In the genomic region with DNA sequence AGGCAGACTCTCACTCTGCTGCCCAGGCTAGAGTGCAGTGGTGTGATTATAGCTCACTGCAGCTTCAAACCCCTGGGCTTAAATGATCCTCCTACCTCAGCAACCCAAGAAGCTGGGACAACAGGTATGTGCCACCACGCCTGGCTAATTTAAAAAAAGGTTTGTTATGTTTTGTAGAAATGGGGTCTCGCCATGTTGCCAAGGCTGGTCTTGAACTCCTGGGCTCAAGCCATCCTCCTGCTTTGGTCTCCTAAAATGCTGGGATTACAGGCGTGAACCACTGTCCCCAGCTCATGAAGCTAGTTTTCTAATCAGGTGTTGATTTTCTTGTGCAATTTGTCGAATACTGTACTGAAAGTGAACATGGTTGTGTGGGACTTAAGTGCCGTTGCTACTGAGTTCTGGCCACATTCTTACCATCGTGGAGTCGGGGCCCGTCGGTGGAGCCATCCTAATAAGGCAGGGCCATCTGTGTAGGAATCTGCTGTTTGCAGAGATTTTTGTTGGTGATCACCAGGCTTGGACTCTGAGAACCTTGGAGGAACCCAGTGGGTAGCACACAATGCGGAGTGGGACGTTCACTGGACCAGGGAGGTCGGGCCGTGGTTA, we compare ENCODE assay signal across 28 cellular contexts.
DNase-seq lines count a peak whose midpoint lies in the region; ATAC-seq and TF ChIP-seq lines count a peak whose summit lies in the region.
"Had no signal": no experiment of that assay in that cellular context is flagged by ENCODE, and none has a peak within 500 bp of the region (broad histone marks: within the 10 kb centered on the region; RNA-seq: fewer than 3 reads in every experiment).

No MANE protein-coding gene starts in this region.

- H3K27ac Mint-ChIP-seq in activated CD4-positive, alpha-beta memory T cell treated with anti-CD3 and anti-CD28 coated beads, Interleukin-2, amount 10 ng/mL, durations not matched to agents 7 days and 5 days: no peak overlapping the region
- H3K27ac Mint-ChIP-seq: activated naive CD4-positive, alpha-beta T cell treated with anti-CD3 and anti-CD28 coated beads, Interleukin-2, amount 50 U/mL, for 72 hours; activated T-helper 2 cell treated with anti-CD3 and anti-CD28 coated beads, Interferon-gamma antibody, Interleukin-2, Interleukin-4, amounts not matched to agents 10 μg/mL and 5 μg/mL and 100 μg/mL, durations not matched to agents 14 hours and 24 hours and 36 hours; CD4-positive, alpha-beta T cell; mesothelial cell of epicardium; naive B cell had no signal

- DNase-seq in Right ventricle myocardium superior (peak; percentile 49), right cardiac atrium (no peak), lung (ENCODE audit: low spot score) (peak; percentile 27), NCI-H1048 (lab: John Stamatoyannopoulos, UW) (no peak), NCI-H2081 (lab: John Stamatoyannopoulos, UW) (no peak), inferior parietal cortex (ENCODE audit: extremely low spot score) (no peak), NCI-H1930 (lab: John Stamatoyannopoulos, UW) (no peak)
- DNase-seq in activated CD4-positive, alpha-beta memory T cell treated with anti-CD3 and anti-CD28 coated beads, Interleukin-2, amount 10 ng/mL, durations not matched to agents 7 days and 5 days: peak; percentile 15
- DNase-seq: activated CD4-positive, CD25-positive, alpha-beta regulatory T cell treated with anti-CD3 and anti-CD28 coated beads, Interleukin-2, amount 50 U/mL, for 72 hours; activated T-cell treated with anti-CD3 and anti-CD28 coated beads for 4 hours; anterior cingulate cortex; effector CD8-positive, alpha-beta T cell; erythroblast; glutamatergic neuron; Karpas-422; naive B cell; NCI-H1417 treated with DMSO at 0.1 percent for 48 hours; NCI-H226; NCI-H69; SIG-M5; stimulated activated CD4-positive, alpha-beta T cell treated with anti-CD3 and anti-CD28 coated beads, Interleukin-4, amount 100 ng/mL, for 4 hours; transverse colon had no signal

- no peak overlapping the region for H3K4me3 ChIP-seq in right cardiac atrium (ENCODE audit: low read length)
- H3K4me3 ChIP-seq in lung: no peak overlapping the region
- H3K4me3 ChIP-seq: transverse colon had no signal

- no peaks in the 10 kb centered on the region for H3K36me3 ChIP-seq in lung (ENCODE audit: control insufficient read depth in 2 of 2, insufficient read depth in 2 of 2, low read length in 2 of 2)
- H3K36me3 ChIP-seq: neutrophil, transverse colon had no signal

- no peaks in the 10 kb centered on the region for H3K27me3 ChIP-seq in right cardiac atrium (ENCODE audit: control insufficient read depth, insufficient read depth)
- H3K27me3 ChIP-seq in lung (ENCODE audit: control insufficient read depth, insufficient read depth): no peaks in the 10 kb centered on the region
- H3K27me3 ChIP-seq: neutrophil, transverse colon had no signal

- CTCF ChIA-PET in activated CD4-positive, alpha-beta memory T cell treated with anti-CD3 and anti-CD28 coated beads, Interleukin-2, amount 10 ng/mL, durations not matched to agents 7 days and 5 days (lab: Charles Lee): no interaction called here

- H3K9me3 ChIP-seq in right cardiac atrium (ENCODE audit: control insufficient read depth, low read length) (peaks cover 2% of the 10 kb centered on the region), lung (ENCODE audit: control insufficient read depth in 2 of 2, insufficient read depth in 1 of 2, low read length in 1 of 2) (peaks cover 0 to 17% of the 10 kb centered on the region in 2 donors)
- H3K9me3 ChIP-seq: neutrophil had no signal

- intact Hi-C loops in Right ventricle myocardium superior (cut with DNase I) (no loop called here), right cardiac atrium (cut with DNase I) (no loop called here)

- no peak for ATAC-seq in Right ventricle myocardium superior (ENCODE audit: poor library complexity)
- ATAC-seq in right cardiac atrium: no peak
- ATAC-seq in lung (ENCODE audit: insufficient read depth, low FRiP score): no peak
- ATAC-seq: activated naive CD4-positive, alpha-beta T cell treated with anti-CD3 and anti-CD28 coated beads, Interleukin-2, amount 50 U/mL, for 72 hours; HCT116 had no signal

- H3K36me3 Mint-ChIP-seq in activated CD4-positive, alpha-beta memory T cell treated with anti-CD3 and anti-CD28 coated beads, Interleukin-2, amount 10 ng/mL, durations not matched to agents 7 days and 5 days (ENCODE audit: low read depth): no peaks in the 10 kb centered on the region
- H3K36me3 Mint-ChIP-seq: activated naive CD4-positive, alpha-beta T cell treated with anti-CD3 and anti-CD28 coated beads, Interleukin-2, amount 50 U/mL, for 72 hours; naive B cell had no signal

- H3K9me3 Mint-ChIP-seq in activated CD4-positive, alpha-beta memory T cell treated with anti-CD3 and anti-CD28 coated beads, Interleukin-2, amount 10 ng/mL, durations not matched to agents 7 days and 5 days: no peaks in the 10 kb centered on the region
- H3K9me3 Mint-ChIP-seq: activated naive CD4-positive, alpha-beta T cell treated with anti-CD3 and anti-CD28 coated beads, Interleukin-2, amount 50 U/mL, for 72 hours; activated T-helper 2 cell treated with anti-CD3 and anti-CD28 coated beads, Interferon-gamma antibody, Interleukin-2, Interleukin-4, amounts not matched to agents 10 μg/mL and 5 μg/mL and 100 μg/mL, durations not matched to agents 14 hours and 24 hours and 36 hours; CD4-positive, alpha-beta T cell had no signal

- WGBS in right cardiac atrium: 84% methylated on average over 13 of the region's 13 CpGs
- WGBS in lung, 2 donors: 83 to 87% methylated on average over 13 of the region's 13 CpGs

- POLR2A ChIA-PET in activated CD4-positive, alpha-beta memory T cell treated with anti-CD3 and anti-CD28 coated beads, Interleukin-2, amount 10 ng/mL, durations not matched to agents 7 days and 5 days (lab: Charles Lee): interaction anchor here (0.6 kb wide), 1 partner anchor 1874 kb away, joined by 3 read pairs; no protein-coding TSS in a partner anchor

- no peak overlapping the region for H3K4me3 Mint-ChIP-seq in activated CD4-positive, alpha-beta memory T cell treated with anti-CD3 and anti-CD28 coated beads, Interleukin-2, amount 10 ng/mL, durations not matched to agents 7 days and 5 days
- H3K4me3 Mint-ChIP-seq: CD4-positive, alpha-beta T cell; mesothelial cell of epicardium; naive B cell had no signal

- no peaks in the 10 kb centered on the region for H3K4me1 ChIP-seq in right cardiac atrium (ENCODE audit: control insufficient read depth, insufficient read depth, low read length)
- H3K4me1 ChIP-seq in lung (ENCODE audit: control insufficient read depth in 2 of 2, insufficient read depth in 2 of 2, low read length in 2 of 2): no peaks in the 10 kb centered on the region
- H3K4me1 ChIP-seq: transverse colon had no signal

- no peak for TF ChIP-seq CTCF in lung (IDR thresholded peaks at IDR 0.05; ENCODE audit: control extremely low read depth, extremely low read depth)

- H3K27ac ChIP-seq in right cardiac atrium (ENCODE audit: low read length) (no peak overlapping the region), lung (ENCODE audit: low read depth in 1 of 2, low read length in 1 of 2) (no peak overlapping the region)
- H3K27ac ChIP-seq: neutrophil, transverse colon had no signal

- H3K4me1 Mint-ChIP-seq in activated CD4-positive, alpha-beta memory T cell treated with anti-CD3 and anti-CD28 coated beads, Interleukin-2, amount 10 ng/mL, durations not matched to agents 7 days and 5 days: peaks cover 6% of the 10 kb centered on the region
- H3K4me1 Mint-ChIP-seq: mesothelial cell of epicardium, naive B cell had no signal

- peaks cover 2% of the 10 kb centered on the region for H3K27me3 Mint-ChIP-seq in activated CD4-positive, alpha-beta memory T cell treated with anti-CD3 and anti-CD28 coated beads, Interleukin-2, amount 10 ng/mL, durations not matched to agents 7 days and 5 days

Comparison
In these comparisons a context has a peak if more than half of its experiments do, and no peak if none do; other contexts are left out.
1. DNase-seq: peak in Right ventricle myocardium superior (single experiment), activated CD4-positive, alpha-beta memory T cell treated with anti-CD3 and anti-CD28 coated beads, Interleukin-2, amount 10 ng/mL, durations not matched to agents 7 days and 5 days (single experiment) and lung (single experiment); none in right cardiac atrium (0 of 3), NCI-H1048 (single experiment), NCI-H2081 (0 of 2), inferior parietal cortex (single experiment) and NCI-H1930 (0 of 2).